22 cellular contexts compared by ENCODE assay signal in genomic region chr19:28027116-28027515, GRCh38.
DNase-seq lines count a peak whose midpoint lies in the region; ATAC-seq and TF ChIP-seq lines count a peak whose summit lies in the region.
"Had no signal": no experiment of that assay in that cellular context is flagged by ENCODE, and none has a peak within 500 bp of the region (broad histone marks: within the 10 kb centered on the region; RNA-seq: fewer than 3 reads in every experiment).

No MANE protein-coding gene starts in this region.

- no peaks in the 10 kb centered on the region for H3K79me1 ChIP-seq in mesenchymal stem cell (replicated peaks; ENCODE audit: low read length, poor library complexity, severe bottlenecking)

- POLR2A ChIA-PET in HEK293 (lab: Yijun Ruan, JAX) = no interaction called here
- POLR2A ChIA-PET in activated CD4-positive, alpha-beta memory T cell treated with anti-CD3 and anti-CD28 coated beads, Interleukin-2, amount 10 ng/mL, durations not matched to agents 7 days and 5 days (lab: Charles Lee) = no interaction called here
- POLR2A ChIA-PET in CD8-positive, alpha-beta T cell (lab: Charles Lee) = no interaction called here

- H3K36me3 ChIP-seq in HEK293 (ENCODE audit: control insufficient read depth in 2 of 2, insufficient read depth in 1 of 2, low read length in 2 of 2) = no peaks in the 10 kb centered on the region
- H3K36me3 ChIP-seq in mesenchymal stem cell (ENCODE audit: control insufficient read depth in 1 of 2, insufficient read depth in 2 of 2, low read depth in 1 of 2, low read length in 2 of 2) = no peaks in the 10 kb centered on the region
- H3K36me3 ChIP-seq in CD8-positive, alpha-beta T cell (ENCODE audit: insufficient read depth, low read length) = no peaks in the 10 kb centered on the region
- H3K36me3 ChIP-seq: BE2C; BLaER1 treated with 17β-estradiol and CSF1 and Interleukin-3, amounts not matched to agents 10 nM and 100 nM had no signal

- H3K27me3 Mint-ChIP-seq in activated T-cell treated with anti-CD3 and anti-CD28 coated beads, Interleukin-2, amount 50 U/mL, for 72 hours (ENCODE audit: low read depth) = no peaks in the 10 kb centered on the region
- no peaks in the 10 kb centered on the region for H3K27me3 Mint-ChIP-seq in activated CD4-positive, alpha-beta memory T cell treated with anti-CD3 and anti-CD28 coated beads, Interleukin-2, amount 10 ng/mL, durations not matched to agents 7 days and 5 days
- no peaks in the 10 kb centered on the region for H3K27me3 Mint-ChIP-seq in CD8-positive, alpha-beta T cell (ENCODE audit: low read depth)
- H3K27me3 Mint-ChIP-seq: CD4-positive, alpha-beta T cell had no signal

- H3K4me2 ChIP-seq in mesenchymal stem cell (ENCODE audit: low read length, poor library complexity, severe bottlenecking) = no peak overlapping the region
- H3K4me2 ChIP-seq: BLaER1 treated with 17β-estradiol and CSF1 and Interleukin-3, amounts not matched to agents 10 nM and 100 nM; GM23338 had no signal

- H3K4me3 Mint-ChIP-seq in activated T-cell treated with anti-CD3 and anti-CD28 coated beads, Interleukin-2, amount 50 U/mL, for 72 hours = no peak overlapping the region
- no peak overlapping the region for H3K4me3 Mint-ChIP-seq in activated CD4-positive, alpha-beta memory T cell treated with anti-CD3 and anti-CD28 coated beads, Interleukin-2, amount 10 ng/mL, durations not matched to agents 7 days and 5 days
- H3K4me3 Mint-ChIP-seq in CD8-positive, alpha-beta T cell = no peak overlapping the region
- H3K4me3 Mint-ChIP-seq: CD14-positive monocyte; CD4-positive, alpha-beta T cell; GM23338; H9; HFFc6 had no signal

- H3K27ac Mint-ChIP-seq in activated T-cell treated with anti-CD3 and anti-CD28 coated beads, Interleukin-2, amount 50 U/mL, for 72 hours = no peak overlapping the region
- H3K27ac Mint-ChIP-seq in activated CD4-positive, alpha-beta memory T cell treated with anti-CD3 and anti-CD28 coated beads, Interleukin-2, amount 10 ng/mL, durations not matched to agents 7 days and 5 days = no peak overlapping the region
- no peak overlapping the region for H3K27ac Mint-ChIP-seq in CD8-positive, alpha-beta T cell
- H3K27ac Mint-ChIP-seq: CD14-positive monocyte; CD4-positive, alpha-beta T cell; H9; HFFc6 had no signal

- H3K9me3 ChIP-seq in HEK293 (ENCODE audit: control insufficient read depth, insufficient read depth, low read depth, low read length) (peaks cover 3% of the 10 kb centered on the region), mesenchymal stem cell (ENCODE audit: control insufficient read depth, low read length) (no peaks in the 10 kb centered on the region)
- H3K9me3 ChIP-seq in CD8-positive, alpha-beta T cell (ENCODE audit: low read length) = no peaks in the 10 kb centered on the region
- H3K9me3 ChIP-seq: BE2C had no signal

- no peak overlapping the region for H2BK15ac ChIP-seq in mesenchymal stem cell (ENCODE audit: low read depth, poor library complexity, severe bottlenecking)

- no peak overlapping the region for H2BK5ac ChIP-seq in mesenchymal stem cell (ENCODE audit: low read depth, low read length, poor library complexity, severe bottlenecking)

- no peak overlapping the region for H3K14ac ChIP-seq in mesenchymal stem cell (ENCODE audit: low read length in 2 of 2)

- H2BK12ac ChIP-seq in mesenchymal stem cell (ENCODE audit: low read length in 2 of 2) = no peak overlapping the region

- H3K27ac ChIP-seq in HEK293 (ENCODE audit: extremely low read depth, low read depth, low read length) = peak overlapping the region; percentile 24; the same call in 1 of the 2 replicates
- H3K27ac ChIP-seq in mesenchymal stem cell (ENCODE audit: low read length, poor library complexity, severe bottlenecking) = peak overlapping the region; percentile 87
- no peak overlapping the region for H3K27ac ChIP-seq in CD8-positive, alpha-beta T cell (ENCODE audit: low read depth, low read length)
- H3K27ac ChIP-seq: BLaER1 treated with 17β-estradiol and CSF1 and Interleukin-3, amounts not matched to agents 10 nM and 100 nM had no signal

- no peak overlapping the region for H2AK5ac ChIP-seq in mesenchymal stem cell (ENCODE audit: low read length, severe bottlenecking)

- H3K4me3 ChIP-seq in HEK293 (ENCODE audit: low read depth, low read length) = no peak overlapping the region
- H3K4me3 ChIP-seq in mesenchymal stem cell (ENCODE audit: insufficient read depth in 1 of 2, low read depth in 1 of 2, low read length in 2 of 2) = no peak overlapping the region
- H3K4me3 ChIP-seq in CD8-positive, alpha-beta T cell (ENCODE audit: low read depth, low read length) = no peak overlapping the region
- H3K4me3 ChIP-seq: BLaER1 treated with 17β-estradiol and CSF1 and Interleukin-3, amounts not matched to agents 10 nM and 100 nM; GM23338 had no signal

- H3K23ac ChIP-seq in mesenchymal stem cell (ENCODE audit: low read length in 2 of 2) = no peak overlapping the region

- no peaks in the 10 kb centered on the region for H3K4me1 ChIP-seq in HEK293 (ENCODE audit: control insufficient read depth, insufficient read depth, low read length)
- H3K4me1 ChIP-seq in mesenchymal stem cell (ENCODE audit: control insufficient read depth, insufficient read depth, low read depth, low read length) = peaks cover 7% of the 10 kb centered on the region
- no peaks in the 10 kb centered on the region for H3K4me1 ChIP-seq in CD8-positive, alpha-beta T cell (ENCODE audit: insufficient read depth, low read length)
- H3K4me1 ChIP-seq: BE2C had no signal

- no peaks in the 10 kb centered on the region for H3K27me3 ChIP-seq in mesenchymal stem cell (ENCODE audit: control insufficient read depth in 1 of 2, insufficient read depth in 1 of 2, low read length in 2 of 2)
- no peaks in the 10 kb centered on the region for H3K27me3 ChIP-seq in CD8-positive, alpha-beta T cell (ENCODE audit: insufficient read depth, low read length)
- H3K27me3 ChIP-seq: BE2C; BLaER1 treated with 17β-estradiol and CSF1 and Interleukin-3, amounts not matched to agents 10 nM and 100 nM had no signal

- 43% methylated on average over 1 of the region's 2 CpGs for WGBS in mesenchymal stem cell

- CTCF ChIA-PET in HEK293 (lab: Yijun Ruan, JAX) = interaction anchor here (0.6 to 1.5 kb wide), 6 partner anchors 14 to 295 kb away, joined by 3 to 8 read pairs (median 3); no protein-coding TSS in a partner anchor
- CTCF ChIA-PET in activated CD4-positive, alpha-beta memory T cell treated with anti-CD3 and anti-CD28 coated beads, Interleukin-2, amount 10 ng/mL, durations not matched to agents 7 days and 5 days (lab: Charles Lee) = no interaction called here
- CTCF ChIA-PET in CD8-positive, alpha-beta T cell (lab: Charles Lee) = interaction anchor here (0.9 kb wide), 1 partner anchor 12 kb away, joined by 3 read pairs; no protein-coding TSS in a partner anchor

- no peak overlapping the region for H2AFZ ChIP-seq in mesenchymal stem cell (ENCODE audit: low read depth, low read length)
- H2AFZ ChIP-seq: GM23338 had no signal

- H3K9me3 Mint-ChIP-seq in activated T-cell treated with anti-CD3 and anti-CD28 coated beads, Interleukin-2, amount 50 U/mL, for 72 hours = peaks cover 2 to 5% of the 10 kb centered on the region in 2 donors
- peaks cover 11% of the 10 kb centered on the region for H3K9me3 Mint-ChIP-seq in activated CD4-positive, alpha-beta memory T cell treated with anti-CD3 and anti-CD28 coated beads, Interleukin-2, amount 10 ng/mL, durations not matched to agents 7 days and 5 days
- peaks cover 8% of the 10 kb centered on the region for H3K9me3 Mint-ChIP-seq in CD8-positive, alpha-beta T cell

- no peak overlapping the region for H4K91ac ChIP-seq in mesenchymal stem cell (ENCODE audit: low read length)

- no peak overlapping the region for H3K9ac ChIP-seq in mesenchymal stem cell (ENCODE audit: low read length)
- H3K9ac ChIP-seq: BLaER1 treated with 17β-estradiol and CSF1 and Interleukin-3, amounts not matched to agents 10 nM and 100 nM had no signal

- TF ChIP-seq CTCF in HEK293 (tag by site-specific recombination; IDR thresholded peaks at IDR 0.05) = no peak
- no peak for TF ChIP-seq CTCF in CD8-positive, alpha-beta T cell (IDR thresholded peaks at IDR 0.05)

- H3K4me1 Mint-ChIP-seq in activated T-cell treated with anti-CD3 and anti-CD28 coated beads, Interleukin-2, amount 50 U/mL, for 72 hours (ENCODE audit: low read depth) = no peaks in the 10 kb centered on the region
- H3K4me1 Mint-ChIP-seq in activated CD4-positive, alpha-beta memory T cell treated with anti-CD3 and anti-CD28 coated beads, Interleukin-2, amount 10 ng/mL, durations not matched to agents 7 days and 5 days = no peaks in the 10 kb centered on the region
- H3K4me1 Mint-ChIP-seq in CD8-positive, alpha-beta T cell (ENCODE audit: low read depth) = no peaks in the 10 kb centered on the region
- H3K4me1 Mint-ChIP-seq: CD14-positive monocyte had no signal

- H4K8ac ChIP-seq in mesenchymal stem cell (ENCODE audit: low read length) = no peak overlapping the region

- DNase-seq in astrocyte of the hippocampus (ENCODE audit: low read depth, low spot score) (peak; percentile 20), mesenchymal stem cell (no peak), renal cortical epithelial cell (ENCODE audit: low read depth) (peak; percentile 12)
- no peak for DNase-seq in activated T-cell treated with anti-CD3 and anti-CD28 coated beads, Interleukin-2, amount 50 U/mL, for 72 hours
- no peak for DNase-seq in activated CD4-positive, alpha-beta memory T cell treated with anti-CD3 and anti-CD28 coated beads, Interleukin-2, amount 10 ng/mL, durations not matched to agents 7 days and 5 days
- DNase-seq in CD8-positive, alpha-beta T cell = no peak
- DNase-seq: AML-193; BE2C; Calu3; CD4-positive, alpha-beta T cell; COR-L47; DMS53; DMS79 treated with DMSO at 0.1 percent for 48 hours; GF-D8; H9; HFFc6 had no signal

- no peak for ATAC-seq in activated T-cell treated with anti-CD3 and anti-CD28 coated beads, Interleukin-2, amount 50 U/mL, for 72 hours (replicated peaks in 1 of 2)
- ATAC-seq in HG03565 (IDR thresholded peaks at IDR 0.05; ENCODE audit: unreplicated experiment) = no peak
- ATAC-seq in CD8-positive, alpha-beta T cell = no peak
- ATAC-seq: GM23338, HCT116 had no signal

- no peak overlapping the region for H3K4ac ChIP-seq in mesenchymal stem cell (ENCODE audit: low read depth in 1 of 2, low read length in 2 of 2)

- peaks cover 0 to 1% of the 10 kb centered on the region in 2 donors for H3K36me3 Mint-ChIP-seq in activated T-cell treated with anti-CD3 and anti-CD28 coated beads, Interleukin-2, amount 50 U/mL, for 72 hours (ENCODE audit: insufficient read depth in 2 of 2)
- no peaks in the 10 kb centered on the region for H3K36me3 Mint-ChIP-seq in activated CD4-positive, alpha-beta memory T cell treated with anti-CD3 and anti-CD28 coated beads, Interleukin-2, amount 10 ng/mL, durations not matched to agents 7 days and 5 days (ENCODE audit: low read depth)
- H3K36me3 Mint-ChIP-seq in CD8-positive, alpha-beta T cell = no peaks in the 10 kb centered on the region
- H3K36me3 Mint-ChIP-seq: CD14-positive monocyte had no signal

- H2BK120ac ChIP-seq in mesenchymal stem cell (ENCODE audit: low read depth, low read length) = no peak overlapping the region

- intact Hi-C loops in CD8-positive, alpha-beta T cell (cut with DNase I, micrococcal nuclease) = no loop called here

- no peak overlapping the region for H3K18ac ChIP-seq in mesenchymal stem cell (ENCODE audit: low read depth in 1 of 2, low read length in 2 of 2)

TF ChIP-seq in HEK293, 187 proteins besides CTCF, POLR2A, EP300 and RAD21 (continues in another document):
- TF ChIP-seq ZNF24 (tag by site-specific recombination; IDR thresholded peaks at IDR 0.05) (no peak), ZNF350 (tag by site-specific recombination; IDR thresholded peaks at IDR 0.05) (0 out of 2 replicates have a peak, but pooled peaks have one; percentile 28)

Comparison
In these comparisons a context has a peak if more than half of its experiments do, and no peak if none do; other contexts are left out.
1. DNase-seq: peak in astrocyte of the hippocampus (single experiment) and renal cortical epithelial cell (single experiment); none in mesenchymal stem cell (single experiment), activated T-cell treated with anti-CD3 and anti-CD28 coated beads, Interleukin-2, amount 50 U/mL, for 72 hours (0 of 2), activated CD4-positive, alpha-beta memory T cell treated with anti-CD3 and anti-CD28 coated beads, Interleukin-2, amount 10 ng/mL, durations not matched to agents 7 days and 5 days (single experiment) and CD8-positive, alpha-beta T cell (0 of 7).